ENCODE assay signal across 24 cellular contexts in the genomic region with DNA sequence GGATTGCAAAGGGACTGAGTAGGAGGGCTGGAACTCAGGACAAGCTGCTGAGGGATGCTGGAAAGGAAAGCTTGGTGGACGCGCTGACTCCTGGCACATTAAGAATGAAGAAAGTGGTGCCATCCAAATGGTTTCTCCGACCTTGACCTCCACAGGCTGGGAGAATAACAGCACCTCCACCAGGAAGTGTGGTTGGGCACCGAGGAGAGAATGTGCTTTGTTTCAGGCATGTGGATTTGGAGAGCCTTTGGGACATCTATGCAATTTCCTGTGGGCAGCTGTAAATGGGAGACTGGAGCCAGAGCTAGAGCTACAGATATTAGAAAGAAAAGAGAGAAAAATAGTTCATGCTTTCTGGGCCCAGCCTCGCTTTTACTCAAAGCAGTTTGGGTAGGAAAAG. TPM values are rescaled to one million over a fixed set of nuclear protein-coding genes. Genes with fewer than 3 reads are reported as not detected.
"Had no signal": no experiment of that assay in that cellular context is flagged by ENCODE, and none has a peak within 500 bp of the region (broad histone marks: within the 10 kb centered on the region; RNA-seq: fewer than 3 reads in every experiment).

No MANE protein-coding gene starts in this region.

- H3K4me3 Mint-ChIP-seq: activated CD4-positive, alpha-beta T cell treated with anti-CD3 and anti-CD28 coated beads, Interleukin-2, amount 10 ng/mL, durations not matched to agents 7 days and 5 days; activated CD8-positive, alpha-beta T cell treated with anti-CD3 and anti-CD28 coated beads, Interleukin-2, amount 10 ng/mL, durations not matched to agents 7 days and 5 days; naive thymus-derived CD4-positive, alpha-beta T cell; neural crest cell had no signal

- H3K36me3 Mint-ChIP-seq: activated naive CD4-positive, alpha-beta T cell treated with anti-CD3 and anti-CD28 coated beads, Interleukin-2, amount 50 U/mL, for 72 hours; naive thymus-derived CD4-positive, alpha-beta T cell had no signal

- H3K4me1 Mint-ChIP-seq: activated CD4-positive, alpha-beta T cell treated with anti-CD3 and anti-CD28 coated beads, Interleukin-2, amount 10 ng/mL, durations not matched to agents 7 days and 5 days; naive thymus-derived CD4-positive, alpha-beta T cell had no signal

- H3K4me3 ChIP-seq: adrenal gland, colonic mucosa, SK-N-MC, spleen, tibial artery had no signal

- H3K27ac Mint-ChIP-seq: activated CD4-positive, alpha-beta T cell treated with anti-CD3 and anti-CD28 coated beads, Interleukin-2, amount 10 ng/mL, durations not matched to agents 7 days and 5 days; activated CD8-positive, alpha-beta T cell treated with anti-CD3 and anti-CD28 coated beads, Interleukin-2, amount 10 ng/mL, durations not matched to agents 7 days and 5 days; activated naive CD4-positive, alpha-beta T cell treated with anti-CD3 and anti-CD28 coated beads, Interleukin-2, amount 50 U/mL, for 72 hours; naive thymus-derived CD4-positive, alpha-beta T cell; progenitor cell of endocrine pancreas had no signal

- H3K4me1 ChIP-seq: adrenal gland, colonic mucosa had no signal

- H3K9me3 Mint-ChIP-seq: activated CD4-positive, alpha-beta T cell treated with anti-CD3 and anti-CD28 coated beads, Interleukin-2, amount 10 ng/mL, durations not matched to agents 7 days and 5 days; activated naive CD4-positive, alpha-beta T cell treated with anti-CD3 and anti-CD28 coated beads, Interleukin-2, amount 50 U/mL, for 72 hours; naive thymus-derived CD4-positive, alpha-beta T cell; neural crest cell had no signal

- H3K36me3 ChIP-seq: adrenal gland, colonic mucosa, spleen, tibial artery, WERI-Rb-1 had no signal

- DNase-seq: activated CD4-positive, alpha-beta T cell treated with anti-CD3 and anti-CD28 coated beads, Interleukin-2, amount 10 ng/mL, durations not matched to agents 7 days and 5 days; activated CD4-positive, CD25-positive, alpha-beta regulatory T cell treated with anti-CD3 and anti-CD28 coated beads, Interleukin-2, amount 50 U/mL, for 72 hours; activated CD8-positive, alpha-beta T cell treated with anti-CD3 and anti-CD28 coated beads, Interleukin-2, amount 10 ng/mL, durations not matched to agents 7 days and 5 days; activated T-cell treated with anti-CD3 and anti-CD28 coated beads, Interleukin-2, amount 50 U/mL, for 1 hour; adrenal gland; colonic mucosa; foreskin fibroblast; naive thymus-derived CD4-positive, alpha-beta T cell; retina; spleen; stimulated activated CD4-positive, alpha-beta T cell treated with anti-CD3 and anti-CD28 coated beads, Interleukin-4, amount 100 ng/mL, for 1 hour; stimulated activated naive CD4-positive, alpha-beta T cell treated with Interleukin-2 at 50 U/mL for 16 hours; tibial artery; WERI-Rb-1 had no signal

- H3K27me3 ChIP-seq: adrenal gland, colonic mucosa, tibial artery had no signal

- H3K27me3 Mint-ChIP-seq: progenitor cell of endocrine pancreas had no signal

- H3K9me3 ChIP-seq: adrenal gland, colonic mucosa, spleen, tibial artery had no signal

- H3K27ac ChIP-seq: colonic mucosa, SK-N-MC, spleen, WERI-Rb-1 had no signal

- ATAC-seq: activated CD8-positive, alpha-beta T cell treated with anti-CD3 and anti-CD28 coated beads, Interleukin-2, amount 10 ng/mL, durations not matched to agents 7 days and 5 days; activated naive CD4-positive, alpha-beta T cell treated with anti-CD3 and anti-CD28 coated beads, Interleukin-2, amount 50 U/mL, for 72 hours; naive thymus-derived CD4-positive, alpha-beta T cell had no signal

RNA-seq across cellular contexts. Expression of a gene that starts 29.8 kb away (rescaled TPM):
- total RNA-seq: activated CD4-positive, alpha-beta T cell treated with anti-CD3 and anti-CD28 coated beads, Interleukin-2, amount 10 ng/mL, durations not matched to agents 7 days and 5 days; activated CD8-positive, alpha-beta T cell treated with anti-CD3 and anti-CD28 coated beads, Interleukin-2, amount 10 ng/mL, durations not matched to agents 7 days and 5 days; activated naive CD4-positive, alpha-beta T cell treated with anti-CD3 and anti-CD28 coated beads, Interleukin-2, amount 50 U/mL, for 72 hours; bronchial epithelial cell; mesenteric fat pad; naive thymus-derived CD4-positive, alpha-beta T cell; neural crest cell; omental fat pad; spleen; subcutaneous adipose tissue; T-helper 2 cell treated with Interferon-gamma antibody and Interleukin-4, amounts not matched to agents 100 ng/mL and 5 ng/mL, for 36 hours; urinary bladder had no signal
